9 cellular contexts compared by ENCODE assay signal in the genomic region with DNA sequence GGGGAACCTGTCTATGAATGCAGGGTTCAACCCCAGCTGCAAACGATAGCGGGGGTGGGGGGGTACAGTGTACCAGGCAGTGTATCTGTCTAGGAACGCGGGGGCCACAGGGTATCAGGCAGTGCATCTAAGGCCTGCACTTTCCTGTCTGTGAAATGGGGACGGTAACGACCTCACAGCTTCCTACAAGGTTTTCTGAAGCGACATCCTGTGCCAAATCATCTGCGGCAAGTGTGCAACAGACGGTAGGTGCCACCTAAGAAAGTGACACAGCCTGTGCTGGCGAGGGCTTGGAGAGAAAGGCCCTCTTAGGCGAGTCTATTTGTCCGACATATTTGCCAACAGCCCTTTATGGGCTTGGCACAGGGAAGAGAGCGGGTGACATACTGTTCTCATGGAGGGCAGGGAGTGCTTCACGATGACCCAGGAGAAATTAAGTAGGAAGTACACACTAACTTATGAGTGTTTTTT. TPM values are rescaled to one million over a fixed set of nuclear protein-coding genes. Genes with fewer than 3 reads are reported as not detected.
DNase-seq lines count a peak whose midpoint lies in the region; ATAC-seq and TF ChIP-seq lines count a peak whose summit lies in the region.
"Had no signal": no experiment of that assay in that cellular context is flagged by ENCODE, and none has a peak within 500 bp of the region (broad histone marks: within the 10 kb centered on the region; RNA-seq: fewer than 3 reads in every experiment).

No MANE protein-coding gene starts in this region.

- POLR2A ChIA-PET in RWPE1 (lab: Yijun Ruan, JAX; ENCODE audit: low non-redundant PET): no interaction called here
- POLR2A ChIA-PET in activated naive CD8-positive, alpha-beta T cell treated with anti-CD3 and anti-CD28 coated beads, Interleukin-2, amount 10 ng/mL, durations not matched to agents 7 days and 5 days (lab: Charles Lee): interaction anchor here (1.6 to 10.0 kb wide), 3 partner anchors 14 to 32 kb away, joined by 4 to 85 read pairs (median 5); partner anchors contain the start of gene GID8
- POLR2A ChIA-PET in naive thymus-derived CD8-positive, alpha-beta T cell (lab: Charles Lee): interaction anchor here (1.5 kb wide), 1 partner anchor 23 kb away, joined by 3 read pairs; no protein-coding TSS in a partner anchor

- peak overlapping the region; percentile 96 for H3K27ac Mint-ChIP-seq in activated naive CD8-positive, alpha-beta T cell treated with anti-CD3 and anti-CD28 coated beads, Interleukin-2, amount 10 ng/mL, durations not matched to agents 7 days and 5 days
- peak overlapping the region; percentile 82 to 97 (median 92) for H3K27ac Mint-ChIP-seq in naive thymus-derived CD8-positive, alpha-beta T cell

- H3K27ac ChIP-seq in 22Rv1 (peak overlapping the region; percentile 85), RWPE1 (peak overlapping the region; percentile 85)

- no peaks in the 10 kb centered on the region for H3K9me3 Mint-ChIP-seq in activated naive CD8-positive, alpha-beta T cell treated with anti-CD3 and anti-CD28 coated beads, Interleukin-2, amount 10 ng/mL, durations not matched to agents 7 days and 5 days
- no peaks in the 10 kb centered on the region for H3K9me3 Mint-ChIP-seq in naive thymus-derived CD8-positive, alpha-beta T cell

- no peaks in the 10 kb centered on the region for H3K27me3 Mint-ChIP-seq in activated naive CD8-positive, alpha-beta T cell treated with anti-CD3 and anti-CD28 coated beads, Interleukin-2, amount 10 ng/mL, durations not matched to agents 7 days and 5 days
- no peaks in the 10 kb centered on the region for H3K27me3 Mint-ChIP-seq in naive thymus-derived CD8-positive, alpha-beta T cell

- no peak for DNase-seq in RWPE1 (ENCODE audit: low spot score)
- DNase-seq in activated naive CD8-positive, alpha-beta T cell treated with anti-CD3 and anti-CD28 coated beads, Interleukin-2, amount 10 ng/mL, durations not matched to agents 7 days and 5 days: peak; percentile 51
- peak in 2 of 10 donors; percentile 28 to 40 for DNase-seq in naive thymus-derived CD8-positive, alpha-beta T cell
- no peak for DNase-seq in SW 1271 (lab: John Stamatoyannopoulos, UW)
- no peak for DNase-seq in DMS 273 (lab: John Stamatoyannopoulos, UW; ENCODE audit: unreplicated experiment)
- no peak for DNase-seq in kidney tubule cell (ENCODE audit: low spot score)
- DNase-seq in NCI-H146 (lab: John Stamatoyannopoulos, UW): no peak
- DNase-seq: NCI-H2081 treated with DMSO at 0.1 percent for 48 hours had no signal

- H3K4me3 Mint-ChIP-seq in activated naive CD8-positive, alpha-beta T cell treated with anti-CD3 and anti-CD28 coated beads, Interleukin-2, amount 10 ng/mL, durations not matched to agents 7 days and 5 days: peak overlapping the region; percentile 89
- H3K4me3 Mint-ChIP-seq in naive thymus-derived CD8-positive, alpha-beta T cell: peak overlapping the region; percentile 69 to 96 (median 92)

- CTCF ChIA-PET in RWPE1 (lab: Yijun Ruan, JAX): interaction anchor here (0.6 kb wide), 2 partner anchors 33 to 91 kb away, joined by 3 read pairs; no protein-coding TSS in a partner anchor

- peaks cover 8% of the 10 kb centered on the region for H3K36me3 Mint-ChIP-seq in activated naive CD8-positive, alpha-beta T cell treated with anti-CD3 and anti-CD28 coated beads, Interleukin-2, amount 10 ng/mL, durations not matched to agents 7 days and 5 days
- H3K36me3 Mint-ChIP-seq in naive thymus-derived CD8-positive, alpha-beta T cell: no peaks in the 10 kb centered on the region

- peaks cover 66% of the 10 kb centered on the region for H3K4me1 Mint-ChIP-seq in activated naive CD8-positive, alpha-beta T cell treated with anti-CD3 and anti-CD28 coated beads, Interleukin-2, amount 10 ng/mL, durations not matched to agents 7 days and 5 days
- H3K4me1 Mint-ChIP-seq in naive thymus-derived CD8-positive, alpha-beta T cell: peaks cover 44 to 86% (median 82%) of the 10 kb centered on the region in 4 donors

- TF ChIP-seq CTCF in 22Rv1 (IDR thresholded peaks at IDR 0.05) (no peak), RWPE1 (conservative IDR thresholded peaks at IDR 0.05; ENCODE audit: low read depth) (no peak)

- peak; percentile 11 for ATAC-seq in activated naive CD8-positive, alpha-beta T cell treated with anti-CD3 and anti-CD28 coated beads, Interleukin-2, amount 10 ng/mL, durations not matched to agents 7 days and 5 days (ENCODE audit: low read depth)
- ATAC-seq in naive thymus-derived CD8-positive, alpha-beta T cell: no peak

RNA-seq across cellular contexts. Expression of gene DIDO1, which starts 3.8 kb away (rescaled TPM):
- 100 to 1,000 TPM; 100 to 104 TPM for total RNA-seq in activated naive CD8-positive, alpha-beta T cell treated with anti-CD3 and anti-CD28 coated beads, Interleukin-2, amount 10 ng/mL, durations not matched to agents 7 days and 5 days
- total RNA-seq in naive thymus-derived CD8-positive, alpha-beta T cell: 100 to 1,000 TPM; 125 to 132 TPM
- polyA plus RNA-seq in naive thymus-derived CD8-positive, alpha-beta T cell: 10 to 100 TPM; 26.8 to 45.8 (median 39.7) TPM

RNA-seq across cellular contexts. Expression of gene GID8, which starts 15.5 kb away (rescaled TPM):
- total RNA-seq in activated naive CD8-positive, alpha-beta T cell treated with anti-CD3 and anti-CD28 coated beads, Interleukin-2, amount 10 ng/mL, durations not matched to agents 7 days and 5 days: 10 to 100 TPM; 42.1 to 43.0 TPM
- 10 to 100 TPM; 57.7 to 61.2 TPM for total RNA-seq in naive thymus-derived CD8-positive, alpha-beta T cell
- 10 to 100 TPM; 20.2 to 24.4 (median 21.1) TPM for polyA plus RNA-seq in naive thymus-derived CD8-positive, alpha-beta T cell

RNA-seq across cellular contexts. Expression of gene SLC17A9, which starts 30.0 kb away (rescaled TPM):
- 10 to 100 TPM; 40.9 to 43.5 TPM for total RNA-seq in activated naive CD8-positive, alpha-beta T cell treated with anti-CD3 and anti-CD28 coated beads, Interleukin-2, amount 10 ng/mL, durations not matched to agents 7 days and 5 days
- 10 to 100 TPM; 11.3 TPM for total RNA-seq in naive thymus-derived CD8-positive, alpha-beta T cell
- 1 to 10 TPM; 1.2 to 2.0 (median 1.5) TPM for polyA plus RNA-seq in naive thymus-derived CD8-positive, alpha-beta T cell
